Comparison of ENCODE assay signal across 1 cellular context in the genomic region with DNA sequence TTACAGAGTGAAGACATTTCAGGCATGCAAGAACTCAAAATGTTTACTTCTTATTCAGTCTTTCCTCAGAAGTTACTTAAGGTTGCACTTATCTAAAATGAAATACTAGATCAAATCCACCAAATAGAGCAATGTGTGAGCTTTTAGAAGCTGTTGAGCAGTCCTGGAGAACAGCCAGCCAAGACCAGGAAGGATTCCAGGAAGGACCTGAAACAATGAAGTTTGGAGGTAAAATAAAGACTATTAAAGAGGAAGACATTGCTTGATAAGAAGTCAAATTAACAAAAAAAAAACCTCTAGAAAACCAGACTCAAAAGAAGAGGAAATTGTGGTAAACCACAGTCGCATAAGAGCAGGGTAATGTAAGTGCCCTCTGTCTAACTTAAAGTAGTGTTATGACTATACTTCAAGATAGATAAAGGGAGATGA.
A peak's percentile ranks its signal among the peaks of the same experiment; 100 is the strongest.
TF ChIP-seq lines count a peak whose summit lies in the region.

No MANE protein-coding gene starts in this region.

TF ChIP-seq in GM12878, 131 proteins besides CTCF, POLR2A, EP300 and RAD21 (continued from another document):
- TF ChIP-seq, protein P1, sequence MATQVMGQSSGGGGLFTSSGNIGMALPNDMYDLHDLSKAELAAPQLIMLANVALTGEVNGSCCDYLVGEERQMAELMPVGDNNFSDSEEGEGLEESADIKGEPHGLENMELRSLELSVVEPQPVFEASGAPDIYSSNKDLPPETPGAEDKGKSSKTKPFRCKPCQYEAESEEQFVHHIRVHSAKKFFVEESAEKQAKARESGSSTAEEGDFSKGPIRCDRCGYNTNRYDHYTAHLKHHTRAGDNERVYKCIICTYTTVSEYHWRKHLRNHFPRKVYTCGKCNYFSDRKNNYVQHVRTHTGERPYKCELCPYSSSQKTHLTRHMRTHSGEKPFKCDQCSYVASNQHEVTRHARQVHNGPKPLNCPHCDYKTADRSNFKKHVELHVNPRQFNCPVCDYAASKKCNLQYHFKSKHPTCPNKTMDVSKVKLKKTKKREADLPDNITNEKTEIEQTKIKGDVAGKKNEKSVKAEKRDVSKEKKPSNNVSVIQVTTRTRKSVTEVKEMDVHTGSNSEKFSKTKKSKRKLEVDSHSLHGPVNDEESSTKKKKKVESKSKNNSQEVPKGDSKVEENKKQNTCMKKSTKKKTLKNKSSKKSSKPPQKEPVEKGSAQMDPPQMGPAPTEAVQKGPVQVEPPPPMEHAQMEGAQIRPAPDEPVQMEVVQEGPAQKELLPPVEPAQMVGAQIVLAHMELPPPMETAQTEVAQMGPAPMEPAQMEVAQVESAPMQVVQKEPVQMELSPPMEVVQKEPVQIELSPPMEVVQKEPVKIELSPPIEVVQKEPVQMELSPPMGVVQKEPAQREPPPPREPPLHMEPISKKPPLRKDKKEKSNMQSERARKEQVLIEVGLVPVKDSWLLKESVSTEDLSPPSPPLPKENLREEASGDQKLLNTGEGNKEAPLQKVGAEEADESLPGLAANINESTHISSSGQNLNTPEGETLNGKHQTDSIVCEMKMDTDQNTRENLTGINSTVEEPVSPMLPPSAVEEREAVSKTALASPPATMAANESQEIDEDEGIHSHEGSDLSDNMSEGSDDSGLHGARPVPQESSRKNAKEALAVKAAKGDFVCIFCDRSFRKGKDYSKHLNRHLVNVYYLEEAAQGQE (IDR thresholded peaks at IDR 0.05; ENCODE audit: low read depth, low read length): no peak
- TF ChIP-seq TCF7 (IDR thresholded peaks at IDR 0.05; ENCODE audit: borderline replicate concordance): 0 out of 2 replicates have a peak, but pooled peaks have one; percentile 36
- peak; percentile 61; the same call in 1 of the 2 replicates for TF ChIP-seq NFIC (IDR thresholded peaks at IDR 0.05; ENCODE audit: low read depth, low read length)
- TF ChIP-seq WRNIP1 (IDR thresholded peaks at IDR 0.05; ENCODE audit: borderline replicate concordance, low read depth, low read length): no peak
- peak; percentile 99 for TF ChIP-seq RUNX3 (IDR thresholded peaks at IDR 0.05; ENCODE audit: low read length)
- peak; percentile 89 for TF ChIP-seq JUNB (IDR thresholded peaks at IDR 0.05)
- TF ChIP-seq POU2F2 (IDR thresholded peaks at IDR 0.05; ENCODE audit: borderline replicate concordance, low read depth, low read length): peak; percentile 71; the same call in 2 of the 3 replicates
- TF ChIP-seq, protein P2, sequence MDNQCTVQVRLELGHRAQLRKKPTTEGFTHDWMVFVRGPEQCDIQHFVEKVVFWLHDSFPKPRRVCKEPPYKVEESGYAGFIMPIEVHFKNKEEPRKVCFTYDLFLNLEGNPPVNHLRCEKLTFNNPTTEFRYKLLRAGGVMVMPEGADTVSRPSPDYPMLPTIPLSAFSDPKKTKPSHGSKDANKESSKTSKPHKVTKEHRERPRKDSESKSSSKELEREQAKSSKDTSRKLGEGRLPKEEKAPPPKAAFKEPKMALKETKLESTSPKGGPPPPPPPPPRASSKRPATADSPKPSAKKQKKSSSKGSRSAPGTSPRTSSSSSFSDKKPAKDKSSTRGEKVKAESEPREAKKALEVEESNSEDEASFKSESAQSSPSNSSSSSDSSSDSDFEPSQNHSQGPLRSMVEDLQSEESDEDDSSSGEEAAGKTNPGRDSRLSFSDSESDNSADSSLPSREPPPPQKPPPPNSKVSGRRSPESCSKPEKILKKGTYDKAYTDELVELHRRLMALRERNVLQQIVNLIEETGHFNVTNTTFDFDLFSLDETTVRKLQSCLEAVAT (IDR thresholded peaks at IDR 0.05): peak; percentile 59; the same call in 1 of the 2 replicates
- TF ChIP-seq MXI1 (IDR thresholded peaks at IDR 0.05; ENCODE audit: low read depth, low read length): no peak
- 0 out of 2 replicates have a peak, but pooled peaks have one; percentile 25 for TF ChIP-seq ZNF384 (IDR thresholded peaks at IDR 0.05; ENCODE audit: borderline replicate concordance, low read depth, low read length)
- no peak for TF ChIP-seq RBBP5 (conservative IDR thresholded peaks at IDR 0.05)
- TF ChIP-seq STAT3 (IDR thresholded peaks at IDR 0.05; ENCODE audit: low read depth, low read length): no peak
- TF ChIP-seq NR2C1 (IDR thresholded peaks at IDR 0.05): no peak
TF ChIP-seq in GM12878: peak in this region for 18.
